17 cellular contexts compared by ENCODE assay signal in genomic region chr5:112205840-112206239, GRCh38.
"Had no signal": no experiment of that assay in that cellular context is flagged by ENCODE, and none has a peak within 500 bp of the region (broad histone marks: within the 10 kb centered on the region; RNA-seq: fewer than 3 reads in every experiment).

No MANE protein-coding gene starts in this region.

- H3K27me3 ChIP-seq: breast epithelium, heart right ventricle, pancreas, suprapubic skin, upper lobe of left lung had no signal

- H3K36me3 ChIP-seq: breast epithelium, pancreas had no signal

- H3K27ac ChIP-seq: breast epithelium, dorsolateral prefrontal cortex, heart right ventricle, pancreas, suprapubic skin, upper lobe of left lung had no signal

- H3K4me3 ChIP-seq: breast epithelium, dorsolateral prefrontal cortex, heart right ventricle, pancreas, suprapubic skin, upper lobe of left lung had no signal

- H3K4me1 ChIP-seq: breast epithelium, pancreas, suprapubic skin, upper lobe of left lung had no signal

- H3K4me1 Mint-ChIP-seq: memory B cell had no signal

- H3K36me3 Mint-ChIP-seq: activated CD4-positive, alpha-beta memory T cell treated with anti-CD3 and anti-CD28 coated beads for 36 hours; memory B cell had no signal

- H3K9me3 Mint-ChIP-seq: activated CD4-positive, alpha-beta memory T cell treated with anti-CD3 and anti-CD28 coated beads for 36 hours; activated T-cell treated with anti-CD3 and anti-CD28 coated beads, Interleukin-2, amount 50 U/mL, for 4 hours; memory B cell had no signal

- DNase-seq: activated CD4-positive, alpha-beta memory T cell treated with anti-CD3 and anti-CD28 coated beads for 36 hours; activated gamma-delta T cell treated with Interleukin-2 at 50 U/mL for 16 hours; activated T-cell treated with anti-CD3 and anti-CD28 coated beads, Interleukin-2, amount 50 U/mL, for 4 hours; aorta; dorsolateral prefrontal cortex; foreskin melanocyte; heart right ventricle; pancreas; stimulated activated CD4-positive, alpha-beta T cell treated with anti-CD3 and anti-CD28 coated beads, Interleukin-2, amount 100 ng/mL, for 48 hours; stimulated activated CD8-positive, alpha-beta memory T cell treated with anti-CD3 and anti-CD28 coated beads, Interleukin-4, amount 100 ng/mL, for 48 hours; stimulated activated naive CD8-positive, alpha-beta T cell treated with anti-CD3 and anti-CD28 coated beads, Interleukin-15, Interleukin-2, amounts not matched to agents 100 U/mL and 50 U/mL, for 24 hours; T-helper 2 cell; upper lobe of left lung had no signal

- H3K9me3 ChIP-seq: breast epithelium, heart right ventricle, pancreas, suprapubic skin, upper lobe of left lung had no signal

- ATAC-seq: activated T-cell treated with anti-CD3 and anti-CD28 coated beads, Interleukin-2, amount 50 U/mL, for 4 hours; left lobe of liver; pancreas; stimulated activated naive CD8-positive, alpha-beta T cell treated with anti-CD3 and anti-CD28 coated beads, Interleukin-15, Interleukin-2, amounts not matched to agents 100 U/mL and 50 U/mL, for 24 hours had no signal

- H3K27ac Mint-ChIP-seq: activated CD4-positive, alpha-beta memory T cell treated with anti-CD3 and anti-CD28 coated beads for 36 hours; memory B cell had no signal

- H3K4me3 Mint-ChIP-seq: activated CD4-positive, alpha-beta memory T cell treated with anti-CD3 and anti-CD28 coated beads for 36 hours; activated T-cell treated with anti-CD3 and anti-CD28 coated beads, Interleukin-2, amount 50 U/mL, for 4 hours; memory B cell had no signal
